In genomic region chr2:46837112-46837454, GRCh38 we compare ENCODE assay signal across 20 cellular contexts.
"Had no signal": no experiment of that assay in that cellular context is flagged by ENCODE, and none has a peak within 500 bp of the region (broad histone marks: within the 10 kb centered on the region; RNA-seq: fewer than 3 reads in every experiment).

No MANE protein-coding gene starts in this region.

- H3K36me3 ChIP-seq: heart left ventricle, right lobe of liver, spleen, thoracic aorta, transverse colon had no signal

- DNase-seq: effector CD4-positive, alpha-beta T cell; heart left ventricle; hippocampal formation; mammary epithelial cell; mucosa of descending colon; naive thymus-derived CD8-positive, alpha-beta T cell; occipital lobe; psoas muscle; retina; spleen; stimulated activated CD4-positive, alpha-beta T cell treated with anti-CD3 and anti-CD28 coated beads, Interleukin-15, amount 100 ng/mL, for 24 hours; stimulated activated CD4-positive, alpha-beta T cell treated with anti-CD3 and anti-CD28 coated beads, Interleukin-1b, Interleukin-23, amount 100 ng/mL, for 48 hours; stimulated activated CD4-positive, alpha-beta T cell treated with anti-CD3 and anti-CD28 coated beads, Interleukin-4, amount 100 ng/mL, for 4 hours; stimulated activated naive B cell treated with anti-CD40 and anti-IgM and Interleukin-4, amounts not matched to agents 10 μg/mL and 1 μg/mL and 100 μg/mL, for 72 hours; stimulated activated naive CD8-positive, alpha-beta T cell treated with anti-CD3 and anti-CD28 coated beads, Interleukin-15, amount 100 ng/mL, for 72 hours; transverse colon had no signal

- H3K9me3 ChIP-seq: heart left ventricle, mucosa of descending colon, psoas muscle, right lobe of liver, thoracic aorta, transverse colon had no signal

- ATAC-seq: mucosa of descending colon; naive thymus-derived CD8-positive, alpha-beta T cell; stimulated activated naive B cell treated with anti-CD40 and anti-IgM and Interleukin-4, amounts not matched to agents 10 μg/mL and 1 μg/mL and 100 μg/mL, for 72 hours; stimulated activated naive CD8-positive, alpha-beta T cell treated with anti-CD3 and anti-CD28 coated beads, Interleukin-15, amount 100 ng/mL, for 72 hours had no signal

- H3K9ac ChIP-seq: parathyroid adenoma had no signal

- H3K27me3 ChIP-seq: heart left ventricle, right lobe of liver, spleen, transverse colon had no signal

- H3K4me1 ChIP-seq: psoas muscle, right lobe of liver had no signal

- H2AFZ ChIP-seq: parathyroid adenoma had no signal

- H3K79me2 ChIP-seq: parathyroid adenoma had no signal

- H3K27ac ChIP-seq: coronary artery, parathyroid adenoma, psoas muscle, right lobe of liver, spleen, thoracic aorta, transverse colon had no signal

- H3K4me3 ChIP-seq: coronary artery, heart left ventricle, mucosa of descending colon, psoas muscle, right lobe of liver, spleen, thoracic aorta, transverse colon had no signal
